19 cellular contexts compared by ENCODE assay signal in the genomic region with DNA sequence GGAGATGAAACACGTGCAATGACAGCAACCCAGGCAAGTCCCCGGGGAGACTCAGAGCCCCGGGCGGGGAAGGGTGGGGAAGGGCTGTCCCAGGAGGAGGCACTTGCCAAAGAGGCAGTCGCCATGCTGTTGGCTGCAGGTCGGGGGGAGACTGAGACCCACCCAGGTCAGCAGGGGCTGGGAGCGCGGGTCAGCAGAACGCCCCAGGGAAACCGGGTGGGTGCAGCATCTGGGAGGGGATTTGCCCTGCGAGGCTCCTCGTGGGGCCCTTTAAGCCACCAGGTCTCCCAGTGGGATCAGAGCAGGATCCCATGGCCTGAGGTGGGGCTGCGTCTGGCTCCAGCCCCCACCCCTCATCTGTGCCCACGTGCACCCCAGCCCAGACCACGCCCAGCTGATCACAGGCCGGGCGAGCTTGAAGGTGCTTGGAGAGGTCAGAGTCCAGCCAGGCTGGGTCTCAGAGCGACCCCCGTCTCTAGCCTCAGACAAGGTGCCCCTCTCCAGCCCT.
DNase-seq lines count a peak whose midpoint lies in the region; ATAC-seq and TF ChIP-seq lines count a peak whose summit lies in the region.
"Had no signal": no experiment of that assay in that cellular context is flagged by ENCODE, and none has a peak within 500 bp of the region (broad histone marks: within the 10 kb centered on the region; RNA-seq: fewer than 3 reads in every experiment).

No MANE protein-coding gene starts in this region.

- CTCF ChIA-PET in CD8-positive, alpha-beta T cell (lab: Charles Lee) = no interaction called here

- no peak overlapping the region for H3K27ac Mint-ChIP-seq in glutamatergic neuron (ENCODE audit: unreplicated experiment)
- H3K27ac Mint-ChIP-seq in CD8-positive, alpha-beta T cell = no peak overlapping the region
- H3K27ac Mint-ChIP-seq: CD4-positive, alpha-beta memory T cell; HFFc6; IgD-negative memory B cell had no signal

- no peak for TF ChIP-seq CTCF in glutamatergic neuron (IDR thresholded peaks at IDR 0.05; ENCODE audit: partially characterized antibody, unreplicated experiment)
- TF ChIP-seq CTCF in mucosa of descending colon (IDR thresholded peaks at IDR 0.05) = no peak
- TF ChIP-seq CTCF in WERI-Rb-1 (IDR thresholded peaks at IDR 0.05; ENCODE audit: low read depth, low read length) = no peak
- no peak for TF ChIP-seq CTCF in CD8-positive, alpha-beta T cell (IDR thresholded peaks at IDR 0.05)

- H3K27me3 Mint-ChIP-seq in glutamatergic neuron (ENCODE audit: unreplicated experiment) = peaks cover 8% of the 10 kb centered on the region
- peaks cover 41% of the 10 kb centered on the region for H3K27me3 Mint-ChIP-seq in CD8-positive, alpha-beta T cell (ENCODE audit: low read depth)

- H3K9me3 Mint-ChIP-seq in glutamatergic neuron (ENCODE audit: unreplicated experiment) = peaks cover 15% of the 10 kb centered on the region
- H3K9me3 Mint-ChIP-seq in CD8-positive, alpha-beta T cell = peaks cover 13% of the 10 kb centered on the region

- peaks cover 9% of the 10 kb centered on the region for H3K4me1 Mint-ChIP-seq in glutamatergic neuron (ENCODE audit: low read depth, unreplicated experiment)
- no peaks in the 10 kb centered on the region for H3K4me1 Mint-ChIP-seq in CD8-positive, alpha-beta T cell (ENCODE audit: low read depth)
- H3K4me1 Mint-ChIP-seq: CD4-positive, alpha-beta memory T cell; IgD-negative memory B cell had no signal

- 81% methylated on average over 19 of the region's 19 CpGs for WGBS in right cardiac atrium
- WGBS in aorta, 2 donors = 78 to 81% methylated on average over 19 of the region's 19 CpGs

- intact Hi-C loops in right cardiac atrium (cut with DNase I) (no loop called here), Right ventricle myocardium inferior (cut with DNase I) (no loop called here), mucosa of descending colon (cut with DNase I, micrococcal nuclease) (no loop called here), aorta (cut with DNase I) (no loop called here)
- intact Hi-C loops in CD8-positive, alpha-beta T cell (cut with DNase I, micrococcal nuclease) = no loop called here

- H3K27me3 ChIP-seq in right cardiac atrium (ENCODE audit: control insufficient read depth, insufficient read depth) (no peaks in the 10 kb centered on the region), aorta (ENCODE audit: control insufficient read depth in 1 of 2, insufficient read depth in 2 of 2, low read length in 1 of 2) (no peaks in the 10 kb centered on the region), WERI-Rb-1 (ENCODE audit: insufficient read depth, low read depth, severe bottlenecking) (no peaks in the 10 kb centered on the region)
- H3K27me3 ChIP-seq in CD8-positive, alpha-beta T cell (ENCODE audit: insufficient read depth, low read length) = no peaks in the 10 kb centered on the region

- DNase-seq in right cardiac atrium (peak in 2 of 3 donors; percentile 6 to 53), Right ventricle myocardium inferior (ENCODE audit: missing footprints) (no peak), glutamatergic neuron (peak; percentile 22), mucosa of descending colon (peak in 2 of 3 donors; percentile 14 to 35), aorta (peak; percentile 33 to 73), WERI-Rb-1 (no peak)
- no peak for DNase-seq in CD8-positive, alpha-beta T cell
- DNase-seq: 8988T; AML-193; CD4-positive, alpha-beta memory T cell; COR-L47; DMS153; DMS79 treated with DMSO at 0.1 percent for 48 hours; EL; HCEC 1CT; HFFc6 had no signal

- no peaks in the 10 kb centered on the region for H3K4me1 ChIP-seq in right cardiac atrium (ENCODE audit: control insufficient read depth, insufficient read depth, low read length)
- H3K4me1 ChIP-seq in mucosa of descending colon (ENCODE audit: low read depth) = no peaks in the 10 kb centered on the region
- no peaks in the 10 kb centered on the region for H3K4me1 ChIP-seq in aorta (ENCODE audit: control insufficient read depth in 1 of 2, insufficient read depth in 2 of 2, low read length in 2 of 2)
- no peaks in the 10 kb centered on the region for H3K4me1 ChIP-seq in CD8-positive, alpha-beta T cell (ENCODE audit: insufficient read depth, low read length)

- H3K9me3 ChIP-seq in right cardiac atrium (ENCODE audit: control insufficient read depth, low read length) (peaks cover 2% of the 10 kb centered on the region), mucosa of descending colon (peaks cover 3% of the 10 kb centered on the region), aorta (ENCODE audit: control insufficient read depth, low read length) (peaks cover 4% of the 10 kb centered on the region), WERI-Rb-1 (ENCODE audit: severe bottlenecking) (peaks cover 10% of the 10 kb centered on the region)
- no peaks in the 10 kb centered on the region for H3K9me3 ChIP-seq in CD8-positive, alpha-beta T cell (ENCODE audit: low read length)

- H3K36me3 Mint-ChIP-seq in glutamatergic neuron (ENCODE audit: unreplicated experiment) = peaks cover 13% of the 10 kb centered on the region
- H3K36me3 Mint-ChIP-seq in CD8-positive, alpha-beta T cell = no peaks in the 10 kb centered on the region
- H3K36me3 Mint-ChIP-seq: CD4-positive, alpha-beta memory T cell had no signal

- H3K4me3 Mint-ChIP-seq in glutamatergic neuron (ENCODE audit: unreplicated experiment) = no peak overlapping the region
- no peak overlapping the region for H3K4me3 Mint-ChIP-seq in CD8-positive, alpha-beta T cell
- H3K4me3 Mint-ChIP-seq: CD4-positive, alpha-beta memory T cell; HFFc6; IgD-negative memory B cell had no signal

- H3K4me3 ChIP-seq in right cardiac atrium (ENCODE audit: low read length) (no peak overlapping the region), mucosa of descending colon (no peak overlapping the region), aorta (ENCODE audit: low read length in 2 of 2) (no peak overlapping the region), WERI-Rb-1 (ENCODE audit: low read depth, low read length) (no peak overlapping the region)
- H3K4me3 ChIP-seq in CD8-positive, alpha-beta T cell (ENCODE audit: low read depth, low read length) = no peak overlapping the region

- no peak for ATAC-seq in right cardiac atrium
- no peak for ATAC-seq in Right ventricle myocardium inferior
- no peak for ATAC-seq in mucosa of descending colon
- ATAC-seq in aorta (ENCODE audit: low FRiP score) = peak; percentile 55
- no peak for ATAC-seq in GM18517 (IDR thresholded peaks at IDR 0.05; ENCODE audit: unreplicated experiment)
- ATAC-seq in CD8-positive, alpha-beta T cell = no peak

- H3K36me3 ChIP-seq in mucosa of descending colon (ENCODE audit: low read depth) (no peaks in the 10 kb centered on the region), aorta (ENCODE audit: control insufficient read depth in 1 of 2, insufficient read depth in 2 of 2, low read length in 1 of 2) (no peaks in the 10 kb centered on the region), WERI-Rb-1 (no peaks in the 10 kb centered on the region)
- no peaks in the 10 kb centered on the region for H3K36me3 ChIP-seq in CD8-positive, alpha-beta T cell (ENCODE audit: insufficient read depth, low read length)

- H3K27ac ChIP-seq in right cardiac atrium (ENCODE audit: low read length) = no peak overlapping the region
- H3K27ac ChIP-seq in aorta (ENCODE audit: low read depth in 1 of 2, low read length in 2 of 2) = no peak overlapping the region
- H3K27ac ChIP-seq in WERI-Rb-1 = no peak overlapping the region
- H3K27ac ChIP-seq in CD8-positive, alpha-beta T cell (ENCODE audit: low read depth, low read length) = no peak overlapping the region
- H3K27ac ChIP-seq: C4-2B had no signal

- POLR2A ChIA-PET in CD8-positive, alpha-beta T cell (lab: Charles Lee) = no interaction called here

Comparison
In these comparisons a context has a peak if more than half of its experiments do, and no peak if none do; other contexts are left out.
1. DNase-seq: peak in right cardiac atrium (2 of 3), glutamatergic neuron (single experiment), mucosa of descending colon (2 of 3) and aorta (2 of 2); none in Right ventricle myocardium inferior (single experiment), WERI-Rb-1 (single experiment) and CD8-positive, alpha-beta T cell (0 of 7).